ENCODE assay signal across 20 cellular contexts in genomic region chr3:4939276-4939675, GRCh38. TPM values are rescaled to one million over a fixed set of nuclear protein-coding genes. Genes with fewer than 3 reads are reported as not detected.
DNase-seq lines count a peak whose midpoint lies in the region; ATAC-seq and TF ChIP-seq lines count a peak whose summit lies in the region.
"Had no signal": no experiment of that assay in that cellular context is flagged by ENCODE, and none has a peak within 500 bp of the region (broad histone marks: within the 10 kb centered on the region; RNA-seq: fewer than 3 reads in every experiment).

No MANE protein-coding gene starts in this region.

- no peaks in the 10 kb centered on the region for H3K36me3 ChIP-seq in spleen
- H3K36me3 ChIP-seq: HAP-1 had no signal

- H3K36me3 Mint-ChIP-seq in HFFc6 (ENCODE audit: low read depth): peaks cover 5% of the 10 kb centered on the region; the same call in 1 of the 2 replicates
- H3K36me3 Mint-ChIP-seq in activated CD4-positive, alpha-beta memory T cell treated with anti-CD3 and anti-CD28 coated beads, Interleukin-2, amount 10 ng/mL, durations not matched to agents 7 days and 5 days (ENCODE audit: low read depth): peaks cover 6% of the 10 kb centered on the region
- H3K36me3 Mint-ChIP-seq: CD8-positive, alpha-beta memory T cell had no signal

- no peak overlapping the region for H3K27ac ChIP-seq in spleen
- H3K27ac ChIP-seq: C4-2B had no signal

- H3K27me3 ChIP-seq in spleen (replicated peaks in 1 of 7): no peaks in the 10 kb centered on the region

- DNase-seq in Caki2 (ENCODE audit: low read depth): peak; percentile 15
- peak; percentile 23 for DNase-seq in HFFc6
- DNase-seq in dermis blood vessel endothelial cell: peak; percentile 43
- peak; percentile 43 for DNase-seq in kidney glomerular epithelial cell (lab: John Stamatoyannopoulos, UW)
- DNase-seq in spleen: no peak
- no peak for DNase-seq in activated CD4-positive, alpha-beta memory T cell treated with anti-CD3 and anti-CD28 coated beads, Interleukin-2, amount 10 ng/mL, durations not matched to agents 7 days and 5 days
- DNase-seq: CD8-positive, alpha-beta memory T cell; Karpas-422; NCI-H1694; NCI-H2081; NCI-H2171; NCI-H446 treated with DMSO at 0.1 percent for 48 hours; NCI-H526 treated with DMSO at 0.1 percent for 48 hours; OCI-M1 had no signal

- H3K27me3 Mint-ChIP-seq in HFFc6 (ENCODE audit: insufficient read depth): peaks cover 2% of the 10 kb centered on the region; the same call in 1 of the 2 replicates
- H3K27me3 Mint-ChIP-seq in activated CD4-positive, alpha-beta memory T cell treated with anti-CD3 and anti-CD28 coated beads, Interleukin-2, amount 10 ng/mL, durations not matched to agents 7 days and 5 days: peaks cover 2% of the 10 kb centered on the region
- H3K27me3 Mint-ChIP-seq: CD8-positive, alpha-beta memory T cell had no signal

- no peak overlapping the region for H3K27ac Mint-ChIP-seq in HFFc6
- no peak overlapping the region for H3K27ac Mint-ChIP-seq in activated CD4-positive, alpha-beta memory T cell treated with anti-CD3 and anti-CD28 coated beads, Interleukin-2, amount 10 ng/mL, durations not matched to agents 7 days and 5 days
- H3K27ac Mint-ChIP-seq: CD8-positive, alpha-beta memory T cell; GM23338 had no signal

- no peak overlapping the region for H3K4me3 ChIP-seq in spleen
- H3K4me3 ChIP-seq: GM23338, HAP-1 had no signal

- intact Hi-C loops in spleen (cut with DNase I; ENCODE audit: low total_unique reads): no loop called here

- CTCF ChIA-PET in activated CD4-positive, alpha-beta memory T cell treated with anti-CD3 and anti-CD28 coated beads, Interleukin-2, amount 10 ng/mL, durations not matched to agents 7 days and 5 days (lab: Charles Lee): interaction anchor here (0.7 to 1.0 kb wide), 2 partner anchors 38 to 192 kb away, joined by 4 read pairs; no protein-coding TSS in a partner anchor

- no peak for TF ChIP-seq POLR2A in spleen (IDR thresholded peaks at IDR 0.05)

- 71 to 92% (median 81%) methylated on average over 3 of the region's 3 CpGs for WGBS in spleen, 5 donors

- H3K4me3 Mint-ChIP-seq in HFFc6: no peak overlapping the region
- H3K4me3 Mint-ChIP-seq in activated CD4-positive, alpha-beta memory T cell treated with anti-CD3 and anti-CD28 coated beads, Interleukin-2, amount 10 ng/mL, durations not matched to agents 7 days and 5 days: no peak overlapping the region
- H3K4me3 Mint-ChIP-seq: CD8-positive, alpha-beta memory T cell; GM23338 had no signal

- ATAC-seq in HG02870 (IDR thresholded peaks at IDR 0.05; ENCODE audit: unreplicated experiment) (no peak), HG03571 (IDR thresholded peaks at IDR 0.05; ENCODE audit: unreplicated experiment) (no peak)
- ATAC-seq: GM23338, Right ventricle myocardium inferior had no signal

- no peak for TF ChIP-seq CTCF in HFFc6 (IDR thresholded peaks at IDR 0.05)
- no peak for TF ChIP-seq CTCF in spleen (IDR thresholded peaks at IDR 0.05 in 8 of 11, conservative IDR thresholded peaks at IDR 0.05 in 3 of 11)

- H3K9me3 Mint-ChIP-seq in HFFc6: no peaks in the 10 kb centered on the region
- H3K9me3 Mint-ChIP-seq in activated CD4-positive, alpha-beta memory T cell treated with anti-CD3 and anti-CD28 coated beads, Interleukin-2, amount 10 ng/mL, durations not matched to agents 7 days and 5 days: peaks cover 4% of the 10 kb centered on the region
- H3K9me3 Mint-ChIP-seq: CD8-positive, alpha-beta memory T cell; GM23338 had no signal

- H3K4me1 ChIP-seq in spleen: no peaks in the 10 kb centered on the region
- H3K4me1 ChIP-seq: HAP-1 had no signal

- in situ Hi-C loops in Caki2 (cut with HindIII; ENCODE audit: low pct_unique_long_range_greater_than_20kb, low sequenced_read_pairs): no loop called here

- H3K9me3 ChIP-seq in spleen: no peaks in the 10 kb centered on the region
- H3K9me3 ChIP-seq: HAP-1 had no signal

- POLR2A ChIA-PET in activated CD4-positive, alpha-beta memory T cell treated with anti-CD3 and anti-CD28 coated beads, Interleukin-2, amount 10 ng/mL, durations not matched to agents 7 days and 5 days (lab: Charles Lee): interaction anchor here (1.0 kb wide), 1 partner anchor 48 kb away, joined by 3 read pairs; no protein-coding TSS in a partner anchor

- peaks cover 28% of the 10 kb centered on the region for H3K4me1 Mint-ChIP-seq in HFFc6 (ENCODE audit: low read depth)
- H3K4me1 Mint-ChIP-seq in activated CD4-positive, alpha-beta memory T cell treated with anti-CD3 and anti-CD28 coated beads, Interleukin-2, amount 10 ng/mL, durations not matched to agents 7 days and 5 days: peaks cover 19% of the 10 kb centered on the region
- H3K4me1 Mint-ChIP-seq: GM23338 had no signal

RNA-seq across cellular contexts. Expression of gene BHLHE40, which starts 40.0 kb away (rescaled TPM):
- 35.3 and 49.9 TPM in 2 replicates for total RNA-seq in Caki2 (2014; rRNA removed; shearing (Covaris generic); ENCODE audit: low replicate concordance)
- 10 to 100 TPM; 10.2 to 11.8 (median 10.7) TPM for total RNA-seq in HFFc6 (2021; fragmentation: NEBNext Ultra II Directional; extraction: Animal tissue kit (Norgen Biotek cat#: 25700))
- total RNA-seq in dermis blood vessel endothelial cell (7.5 and 16.0 TPM in 2 replicates), spleen (100 to 1,000 TPM in 1 of 7 donors, 10 to 100 TPM in 6; 22.9 to 108 (median 40.3) TPM)
- 10 to 100 TPM; 11.8 to 15.6 (median 12.7) TPM for polyA plus RNA-seq in spleen
- total RNA-seq in activated CD4-positive, alpha-beta memory T cell treated with anti-CD3 and anti-CD28 coated beads, Interleukin-2, amount 10 ng/mL, durations not matched to agents 7 days and 5 days: 100 to 1,000 TPM; 316 to 318 TPM

Comparison
In these comparisons a context has a peak if more than half of its experiments do, and no peak if none do; other contexts are left out.
1. DNase-seq: peak in Caki2 (single experiment), HFFc6 (single experiment), dermis blood vessel endothelial cell (single experiment) and kidney glomerular epithelial cell (single experiment); none in spleen (single experiment) and activated CD4-positive, alpha-beta memory T cell treated with anti-CD3 and anti-CD28 coated beads, Interleukin-2, amount 10 ng/mL, durations not matched to agents 7 days and 5 days (single experiment).